15 cellular contexts compared by ENCODE assay signal in genomic region chr10:87534173-87534858, GRCh38. TPM values are rescaled to one million over a fixed set of nuclear protein-coding genes. Genes with fewer than 3 reads are reported as not detected.
DNase-seq lines count a peak whose midpoint lies in the region; ATAC-seq, FAIRE-seq and TF ChIP-seq lines count a peak whose summit lies in the region.
"Had no signal": no experiment of that assay in that cellular context is flagged by ENCODE, and none has a peak within 500 bp of the region (broad histone marks: within the 10 kb centered on the region; RNA-seq: fewer than 3 reads in every experiment).

No MANE protein-coding gene starts in this region.

- H3F3A ChIP-seq in neural progenitor cell (ENCODE audit: low read depth) = peaks cover 9% of the 10 kb centered on the region

- H3K27me3 Mint-ChIP-seq in neural progenitor cell (ENCODE audit: insufficient read depth, low read depth) (peaks cover 2% of the 10 kb centered on the region), endothelial cell (ENCODE audit: unreplicated experiment) (no peaks in the 10 kb centered on the region)
- H3K27me3 Mint-ChIP-seq: naive thymus-derived CD8-positive, alpha-beta T cell had no signal

- H3K4me3 Mint-ChIP-seq in neural progenitor cell = no peak overlapping the region
- H3K4me3 Mint-ChIP-seq in endothelial cell (ENCODE audit: unreplicated experiment) = no peak overlapping the region
- H3K4me3 Mint-ChIP-seq: naive thymus-derived CD8-positive, alpha-beta T cell had no signal

- H3K36me3 Mint-ChIP-seq in neural progenitor cell (peaks cover 23% of the 10 kb centered on the region), endothelial cell (ENCODE audit: low read depth, unreplicated experiment) (peaks cover 20% of the 10 kb centered on the region)

- no peak overlapping the region for H3K4me3 ChIP-seq in right lobe of liver
- no peak overlapping the region for H3K4me3 ChIP-seq in neural progenitor cell
- H3K4me3 ChIP-seq: body of pancreas had no signal

- H3K4me1 ChIP-seq in right lobe of liver = peaks cover 0 to 16% (median 0%) of the 10 kb centered on the region in 4 donors
- H3K4me1 ChIP-seq in neural progenitor cell = peaks cover 8% of the 10 kb centered on the region
- H3K4me1 ChIP-seq: BE2C had no signal

- no peak for FAIRE-seq in HTR-8/SVneo (lab: Jason Lieb, UNC)

- H3K9me3 ChIP-seq in right lobe of liver = no peaks in the 10 kb centered on the region
- no peaks in the 10 kb centered on the region for H3K9me3 ChIP-seq in neural progenitor cell (ENCODE audit: low read depth)
- H3K9me3 ChIP-seq: BE2C, body of pancreas had no signal

- no peak for TF ChIP-seq POLR2A in right lobe of liver (IDR thresholded peaks at IDR 0.05)

- DNase-seq in right lobe of liver = no peak
- DNase-seq in neural progenitor cell (ENCODE audit: low spot score) = no peak
- DNase-seq in endothelial cell (ENCODE audit: low spot score) = no peak
- no peak for DNase-seq in SW 1271 (lab: John Stamatoyannopoulos, UW)
- DNase-seq in HTR-8/SVneo (ENCODE audit: insufficient read length, low spot score) = no peak
- DNase-seq: activated CD4-positive, alpha-beta T cell treated with anti-CD3 and anti-CD28 coated beads, Interleukin-2, amount 50 U/mL, for 48 hours; activated effector memory CD4-positive, alpha-beta T cell treated with Interleukin-2 at 50 U/mL for 16 hours; BE2C; body of pancreas; effector CD8-positive, alpha-beta T cell; stimulated activated CD4-positive, alpha-beta T cell treated with anti-CD3 and anti-CD28 coated beads, Interleukin-4, amount 100 ng/mL, for 24 hours had no signal

- WGBS in right lobe of liver (ENCODE audit: insufficient coverage, low coverage, low lambda C conversion rate, missing lambda C conversion rate) = 52% methylated on average over 2 of the region's 3 CpGs

- peak; percentile 66 for ATAC-seq in GM18867 (IDR thresholded peaks at IDR 0.05; ENCODE audit: unreplicated experiment)
- ATAC-seq in GM21528 (IDR thresholded peaks at IDR 0.05; ENCODE audit: low FRiP score, unreplicated experiment) = peak; percentile 75
- ATAC-seq in HG03108 (IDR thresholded peaks at IDR 0.05; ENCODE audit: unreplicated experiment) = peak; percentile 53
- ATAC-seq in right lobe of liver = peak in 3 of 4 donors; percentile 12 to 49 (median 36)

- TF ChIP-seq CTCF in right lobe of liver (IDR thresholded peaks at IDR 0.05) (no peak), neural progenitor cell (IDR thresholded peaks at IDR 0.05) (no peak), endothelial cell (IDR thresholded peaks at IDR 0.05; ENCODE audit: unreplicated experiment) (no peak)

- H3K36me3 ChIP-seq in right lobe of liver (peaks cover 0 to 5% (median 0%) of the 10 kb centered on the region in 4 donors), neural progenitor cell (no peaks in the 10 kb centered on the region)

- H3K4me1 Mint-ChIP-seq in neural progenitor cell (peaks cover 8% of the 10 kb centered on the region), endothelial cell (ENCODE audit: unreplicated experiment) (peaks cover 5% of the 10 kb centered on the region)

- no peak overlapping the region for H3K27ac Mint-ChIP-seq in neural progenitor cell
- no peak overlapping the region for H3K27ac Mint-ChIP-seq in endothelial cell (ENCODE audit: unreplicated experiment)
- H3K27ac Mint-ChIP-seq: naive thymus-derived CD8-positive, alpha-beta T cell had no signal

- intact Hi-C loops in right lobe of liver (cut with DNase I) = no loop called here

- peaks cover 23% of the 10 kb centered on the region for H3K79me2 ChIP-seq in neural progenitor cell (ENCODE audit: low read depth)

- H4K20me1 ChIP-seq in neural progenitor cell (ENCODE audit: low read depth) = peaks cover 8% of the 10 kb centered on the region

- H2AFZ ChIP-seq in neural progenitor cell (replicated peaks) = no peak overlapping the region

- H3K27me3 ChIP-seq in right lobe of liver = no peaks in the 10 kb centered on the region
- H3K27me3 ChIP-seq in neural progenitor cell = no peaks in the 10 kb centered on the region
- H3K27me3 ChIP-seq: BE2C, body of pancreas had no signal

- H3K27ac ChIP-seq in right lobe of liver (peak overlapping the region in 2 of 3 donors; percentile 27 to 37), neural progenitor cell (no peak overlapping the region)
- H3K27ac ChIP-seq: body of pancreas had no signal

- H3K9me3 Mint-ChIP-seq in neural progenitor cell = peaks cover 10% of the 10 kb centered on the region
- H3K9me3 Mint-ChIP-seq in endothelial cell (ENCODE audit: unreplicated experiment) = no peaks in the 10 kb centered on the region

- no peak overlapping the region for H3K9ac ChIP-seq in neural progenitor cell

- H3K4me2 ChIP-seq in neural progenitor cell = no peak overlapping the region

RNA-seq across cellular contexts. Expression of gene MINPP1, which starts 29.6 kb away (rescaled TPM):
- total RNA-seq in right lobe of liver = 10 to 100 TPM; 14.4 to 28.2 (median 25.0) TPM
- total RNA-seq in neural progenitor cell (ENCODE audit: low replicate concordance) = 52.9 and 64.2 TPM in 2 replicates
- 39.5 TPM for total RNA-seq in endothelial cell (ENCODE audit: unreplicated experiment)
